Comparison of ENCODE assay signal across 21 cellular contexts in genomic region chr18:79553154-79553553, GRCh38.
"Had no signal": no experiment of that assay in that cellular context is flagged by ENCODE, and none has a peak within 500 bp of the region (broad histone marks: within the 10 kb centered on the region; RNA-seq: fewer than 3 reads in every experiment).

No MANE protein-coding gene starts in this region.

- H3K4me3 ChIP-seq: coronary artery, esophagus squamous epithelium, lung, ovary, tibial nerve had no signal

- H3K36me3 ChIP-seq: brain microvascular endothelial cell, esophagus squamous epithelium, ovary, tibial nerve had no signal

- H3K27ac ChIP-seq: brain microvascular endothelial cell, coronary artery, ovary, tibial nerve had no signal

- H3K4me1 Mint-ChIP-seq: activated B cell treated with CpG ODN at 0.5 μM for 24 hours; activated naive CD8-positive, alpha-beta T cell treated with anti-CD3 and anti-CD28 coated beads for 36 hours; central memory CD8-positive, alpha-beta T cell; immature natural killer cell; neural crest cell; T-helper 17 cell had no signal

- H3K27me3 ChIP-seq: brain microvascular endothelial cell, ovary, tibial nerve had no signal

- H3K4me3 Mint-ChIP-seq: activated B cell treated with CpG ODN at 0.5 μM for 24 hours; activated CD8-positive, alpha-beta T cell treated with anti-CD3 and anti-CD28 coated beads for 36 hours; activated naive CD8-positive, alpha-beta T cell treated with anti-CD3 and anti-CD28 coated beads for 36 hours; central memory CD8-positive, alpha-beta T cell; immature natural killer cell; neural crest cell; T-helper 17 cell had no signal

- DNase-seq: activated B cell treated with CpG ODN at 0.5 μM for 24 hours; activated CD4-positive, alpha-beta T cell treated with anti-CD3 and anti-CD28 coated beads for 48 hours; activated CD8-positive, alpha-beta T cell treated with anti-CD3 and anti-CD28 coated beads for 36 hours; activated gamma-delta T cell; activated naive CD8-positive, alpha-beta T cell treated with anti-CD3 and anti-CD28 coated beads for 36 hours; activated T-cell treated with anti-CD3 and anti-CD28 coated beads, Interleukin-2, amount 50 U/mL, for 48 hours; amygdala; brain microvascular endothelial cell; esophagus squamous epithelium; glutamatergic neuron; immature natural killer cell; left colon; midbrain; stimulated activated CD4-positive, alpha-beta T cell treated with anti-CD3 and anti-CD28 coated beads, Interleukin-4, amount 100 ng/mL, for 24 hours; T-helper 17 cell had no signal

- H3K36me3 Mint-ChIP-seq: activated naive CD8-positive, alpha-beta T cell treated with anti-CD3 and anti-CD28 coated beads for 36 hours; immature natural killer cell had no signal

- ATAC-seq: activated CD8-positive, alpha-beta T cell treated with anti-CD3 and anti-CD28 coated beads for 36 hours; left colon; T-helper 17 cell had no signal

- H3K27ac Mint-ChIP-seq: activated B cell treated with CpG ODN at 0.5 μM for 24 hours; activated CD8-positive, alpha-beta T cell treated with anti-CD3 and anti-CD28 coated beads for 36 hours; activated naive CD8-positive, alpha-beta T cell treated with anti-CD3 and anti-CD28 coated beads for 36 hours; immature natural killer cell; T-helper 17 cell had no signal

- H3K9me3 ChIP-seq: esophagus squamous epithelium, ovary, tibial nerve had no signal

- H3K9me3 Mint-ChIP-seq: activated B cell treated with CpG ODN at 0.5 μM for 24 hours; activated CD8-positive, alpha-beta T cell treated with anti-CD3 and anti-CD28 coated beads for 36 hours; activated naive CD8-positive, alpha-beta T cell treated with anti-CD3 and anti-CD28 coated beads for 36 hours; central memory CD8-positive, alpha-beta T cell; immature natural killer cell; neural crest cell had no signal

- H3K27me3 Mint-ChIP-seq: activated B cell treated with CpG ODN at 0.5 μM for 24 hours; activated CD8-positive, alpha-beta T cell treated with anti-CD3 and anti-CD28 coated beads for 36 hours; activated naive CD8-positive, alpha-beta T cell treated with anti-CD3 and anti-CD28 coated beads for 36 hours; central memory CD8-positive, alpha-beta T cell; T-helper 17 cell had no signal
